Comparison of ENCODE assay signal across 15 cellular contexts in genomic region chr5:82748688-82749091, GRCh38.
DNase-seq lines count a peak whose midpoint lies in the region; ATAC-seq and TF ChIP-seq lines count a peak whose summit lies in the region.
"Had no signal": no experiment of that assay in that cellular context is flagged by ENCODE, and none has a peak within 500 bp of the region (broad histone marks: within the 10 kb centered on the region; RNA-seq: fewer than 3 reads in every experiment).

No MANE protein-coding gene starts in this region.

- no peaks in the 10 kb centered on the region for H3K36me3 ChIP-seq in KOPT-K1 (ENCODE audit: insufficient read depth, low read length)
- H3K36me3 ChIP-seq in neural progenitor cell: peaks cover 3% of the 10 kb centered on the region
- H3K36me3 ChIP-seq: upper lobe of right lung had no signal

- peak overlapping the region; percentile 69 for H3K27ac ChIP-seq in KOPT-K1 (ENCODE audit: low read depth, low read length, poor library complexity, severe bottlenecking)
- H3K27ac ChIP-seq in neural progenitor cell: no peak overlapping the region
- H3K27ac ChIP-seq: 22Rv1, upper lobe of right lung had no signal

- H3K9ac ChIP-seq in neural progenitor cell: no peak overlapping the region

- H3K36me3 Mint-ChIP-seq in brain (no peaks in the 10 kb centered on the region), neural progenitor cell (no peaks in the 10 kb centered on the region)
- no peaks in the 10 kb centered on the region for H3K36me3 Mint-ChIP-seq in stimulated activated memory B cell treated with anti-CD40 and anti-IgM and Interleukin-4, amounts not matched to agents 10 μg/mL and 1 μg/mL and 100 μg/mL, for 72 hours
- H3K36me3 Mint-ChIP-seq: CD8-positive, alpha-beta memory T cell had no signal

- H3K4me1 Mint-ChIP-seq in brain (peaks cover 40% of the 10 kb centered on the region), neural progenitor cell (no peaks in the 10 kb centered on the region)
- H3K4me1 Mint-ChIP-seq in stimulated activated memory B cell treated with anti-CD40 and anti-IgM and Interleukin-4, amounts not matched to agents 10 μg/mL and 1 μg/mL and 100 μg/mL, for 72 hours: no peaks in the 10 kb centered on the region

- ATAC-seq in stimulated activated memory B cell treated with anti-CD40 and anti-IgM and Interleukin-4, amounts not matched to agents 10 μg/mL and 1 μg/mL and 100 μg/mL, for 72 hours: no peak
- ATAC-seq: upper lobe of right lung had no signal

- no peaks in the 10 kb centered on the region for H3K27me3 Mint-ChIP-seq in brain
- H3K27me3 Mint-ChIP-seq in neural progenitor cell (ENCODE audit: insufficient read depth, low read depth): peaks cover 2% of the 10 kb centered on the region
- no peaks in the 10 kb centered on the region for H3K27me3 Mint-ChIP-seq in stimulated activated memory B cell treated with anti-CD40 and anti-IgM and Interleukin-4, amounts not matched to agents 10 μg/mL and 1 μg/mL and 100 μg/mL, for 72 hours
- H3K27me3 Mint-ChIP-seq: CD8-positive, alpha-beta memory T cell had no signal

- no peaks in the 10 kb centered on the region for H4K20me1 ChIP-seq in neural progenitor cell (ENCODE audit: low read depth)

- H3K4me3 ChIP-seq in neural progenitor cell: no peak overlapping the region
- H3K4me3 ChIP-seq: upper lobe of right lung had no signal

- DNase-seq in NCI-H2029 treated with DMSO at 0.1 percent for 48 hours (lab: John Stamatoyannopoulos, UW) (peak; percentile 12), NCI-H2029 (lab: John Stamatoyannopoulos, UW) (no peak), neural progenitor cell (ENCODE audit: low spot score) (no peak), ecto neural progenitor cell (ENCODE audit: low spot score) (no peak), NCI-H510A treated with DMSO at 0.1 percent for 48 hours (lab: John Stamatoyannopoulos, UW) (no peak)
- DNase-seq: CD8-positive, alpha-beta memory T cell; central memory CD4-positive, alpha-beta T cell; kidney glomerular epithelial cell; NCI-H2171; upper lobe of right lung had no signal

- no peaks in the 10 kb centered on the region for H3K79me2 ChIP-seq in neural progenitor cell (ENCODE audit: low read depth)

- peak overlapping the region; percentile 18 for H2AFZ ChIP-seq in neural progenitor cell (replicated peaks)

- no peaks in the 10 kb centered on the region for H3K27me3 ChIP-seq in neural progenitor cell
- H3K27me3 ChIP-seq: upper lobe of right lung had no signal

- no peak overlapping the region for H3K4me2 ChIP-seq in neural progenitor cell

- no peak overlapping the region for H3K4me3 Mint-ChIP-seq in brain
- H3K4me3 Mint-ChIP-seq in neural progenitor cell: no peak overlapping the region
- no peak overlapping the region for H3K4me3 Mint-ChIP-seq in stimulated activated memory B cell treated with anti-CD40 and anti-IgM and Interleukin-4, amounts not matched to agents 10 μg/mL and 1 μg/mL and 100 μg/mL, for 72 hours
- H3K4me3 Mint-ChIP-seq: activated naive CD4-positive, alpha-beta T cell treated with anti-CD3 and anti-CD28 coated beads, Interleukin-2, amount 50 U/mL, for 24 hours; CD8-positive, alpha-beta memory T cell had no signal

- H3K9me3 Mint-ChIP-seq in brain: peaks cover 6 to 16% (median 11%) of the 10 kb centered on the region in 5 experiments
- H3K9me3 Mint-ChIP-seq in neural progenitor cell: peaks cover 9% of the 10 kb centered on the region
- peaks cover 4% of the 10 kb centered on the region for H3K9me3 Mint-ChIP-seq in stimulated activated memory B cell treated with anti-CD40 and anti-IgM and Interleukin-4, amounts not matched to agents 10 μg/mL and 1 μg/mL and 100 μg/mL, for 72 hours
- H3K9me3 Mint-ChIP-seq: activated naive CD4-positive, alpha-beta T cell treated with anti-CD3 and anti-CD28 coated beads, Interleukin-2, amount 50 U/mL, for 24 hours had no signal

- no peaks in the 10 kb centered on the region for H3F3A ChIP-seq in neural progenitor cell (ENCODE audit: low read depth)

- H3K27ac Mint-ChIP-seq in brain (peak overlapping the region in 3 of 5 experiments; percentile 14 to 80 (median 32)), neural progenitor cell (no peak overlapping the region)
- H3K27ac Mint-ChIP-seq in stimulated activated memory B cell treated with anti-CD40 and anti-IgM and Interleukin-4, amounts not matched to agents 10 μg/mL and 1 μg/mL and 100 μg/mL, for 72 hours: no peak overlapping the region
- H3K27ac Mint-ChIP-seq: activated naive CD4-positive, alpha-beta T cell treated with anti-CD3 and anti-CD28 coated beads, Interleukin-2, amount 50 U/mL, for 24 hours had no signal

- TF ChIP-seq CTCF in brain (conservative IDR thresholded peaks at IDR 0.05) (no peak), neural progenitor cell (IDR thresholded peaks at IDR 0.05) (no peak)

- H3K9me3 ChIP-seq in KOPT-K1 (ENCODE audit: insufficient read depth, low read length, poor library complexity, severe bottlenecking) (peaks cover 15% of the 10 kb centered on the region), neural progenitor cell (ENCODE audit: low read depth) (no peaks in the 10 kb centered on the region)
- H3K9me3 ChIP-seq: upper lobe of right lung had no signal

- no peaks in the 10 kb centered on the region for H3K4me1 ChIP-seq in neural progenitor cell

Comparison
In these comparisons a context has a peak if more than half of its experiments do, and no peak if none do; other contexts are left out.
1. H3K27ac Mint-ChIP-seq: peak in brain (3 of 5); none in neural progenitor cell (single experiment) and stimulated activated memory B cell treated with anti-CD40 and anti-IgM and Interleukin-4, amounts not matched to agents 10 μg/mL and 1 μg/mL and 100 μg/mL, for 72 hours (single experiment).